9 cellular contexts compared by ENCODE assay signal in genomic region chr17:17812211-17813054, GRCh38. TPM values are rescaled to one million over a fixed set of nuclear protein-coding genes. Genes with fewer than 3 reads are reported as not detected.
DNase-seq lines count a peak whose midpoint lies in the region; ATAC-seq, FAIRE-seq and TF ChIP-seq lines count a peak whose summit lies in the region.
"Had no signal": no experiment of that assay in that cellular context is flagged by ENCODE, and none has a peak within 500 bp of the region (broad histone marks: within the 10 kb centered on the region; RNA-seq: fewer than 3 reads in every experiment).

No MANE protein-coding gene starts in this region.

- H3F3A ChIP-seq in smooth muscle cell (ENCODE audit: low read depth): peaks cover 31% of the 10 kb centered on the region

- H3K27ac Mint-ChIP-seq in H9 (no peak overlapping the region; a peak in 1 of 7 replicates), astrocyte (ENCODE audit: unreplicated experiment) (peak overlapping the region; percentile 66)
- no peak overlapping the region for H3K27ac Mint-ChIP-seq in T-helper 2 cell treated with Interferon-gamma antibody and Interleukin-4, amounts not matched to agents 5 μg/mL and 100 μg/mL, for 36 hours

- peaks cover 6% of the 10 kb centered on the region for H3K23me2 ChIP-seq in H9 (ENCODE audit: insufficient read length, low read depth, low read length, poor library complexity, severe bottlenecking)

- H3K79me1 ChIP-seq in H9 (ENCODE audit: insufficient read depth, low read depth, low read length, poor library complexity, severe bottlenecking): no peaks in the 10 kb centered on the region

- H3K27ac ChIP-seq in C4-2B (peak overlapping the region; percentile 86), H9 (ENCODE audit: insufficient read length, low read depth, low read length) (no peak overlapping the region), astrocyte (ENCODE audit: low read depth, low read length) (no peak overlapping the region), smooth muscle cell (ENCODE audit: low read depth) (peak overlapping the region; percentile 38)

- H2BK120ac ChIP-seq in H9 (ENCODE audit: low read depth, low read length, poor library complexity, severe bottlenecking): no peak overlapping the region

- H2AFZ ChIP-seq in H9 (ENCODE audit: low read length): no peak overlapping the region
- no peak overlapping the region for H2AFZ ChIP-seq in astrocyte (ENCODE audit: low read depth, low read length)
- no peak overlapping the region for H2AFZ ChIP-seq in smooth muscle cell (ENCODE audit: low read depth)

- H3K27me3 Mint-ChIP-seq in H9 (ENCODE audit: low read depth) (peaks cover 18% of the 10 kb centered on the region), astrocyte (ENCODE audit: low read depth, unreplicated experiment) (no peaks in the 10 kb centered on the region)
- no peaks in the 10 kb centered on the region for H3K27me3 Mint-ChIP-seq in T-helper 2 cell treated with Interferon-gamma antibody and Interleukin-4, amounts not matched to agents 5 μg/mL and 100 μg/mL, for 36 hours (ENCODE audit: low read depth)
- H3K27me3 Mint-ChIP-seq: IgD-negative memory B cell had no signal

- H3K4me3 ChIP-seq in astrocyte (ENCODE audit: insufficient read depth, low read depth, low read length) (no peak overlapping the region), smooth muscle cell (no peak overlapping the region)

- H3K4me3 Mint-ChIP-seq in H9 (no peak overlapping the region), astrocyte (ENCODE audit: unreplicated experiment) (no peak overlapping the region)
- H3K4me3 Mint-ChIP-seq in T-helper 2 cell treated with Interferon-gamma antibody and Interleukin-4, amounts not matched to agents 5 μg/mL and 100 μg/mL, for 36 hours: no peak overlapping the region

- H3K36me3 ChIP-seq in astrocyte (ENCODE audit: insufficient read depth, low read length) (peaks cover 3% of the 10 kb centered on the region), smooth muscle cell (ENCODE audit: low read depth) (no peaks in the 10 kb centered on the region)

- H3K79me2 ChIP-seq in H9 (ENCODE audit: insufficient read depth, low read length): no peaks in the 10 kb centered on the region
- H3K79me2 ChIP-seq in astrocyte (ENCODE audit: insufficient read depth, low read length): no peaks in the 10 kb centered on the region
- H3K79me2 ChIP-seq in smooth muscle cell (ENCODE audit: low read depth): no peaks in the 10 kb centered on the region

- H3K4me2 ChIP-seq in H9 (ENCODE audit: insufficient read depth, insufficient read length, low read length) (no peak overlapping the region), astrocyte (ENCODE audit: low read length) (no peak overlapping the region), smooth muscle cell (no peak overlapping the region)

- H3K9ac ChIP-seq in H9 (ENCODE audit: extremely low read depth, insufficient read length, low read length) (no peak overlapping the region), astrocyte (ENCODE audit: low read length) (no peak overlapping the region), smooth muscle cell (ENCODE audit: low read depth) (no peak overlapping the region)

- no peak overlapping the region for H3K4ac ChIP-seq in H9 (ENCODE audit: low read depth, low read length)

- peaks cover 17 to 25% of the 10 kb centered on the region in 2 experiments for H3K4me1 Mint-ChIP-seq in H9
- peaks cover 5% of the 10 kb centered on the region for H3K4me1 Mint-ChIP-seq in T-helper 2 cell treated with Interferon-gamma antibody and Interleukin-4, amounts not matched to agents 5 μg/mL and 100 μg/mL, for 36 hours (ENCODE audit: low read depth)
- peaks cover 16% of the 10 kb centered on the region for H3K4me1 Mint-ChIP-seq in astrocyte (ENCODE audit: low read depth, unreplicated experiment)

- H3K36me3 Mint-ChIP-seq in H9 (ENCODE audit: insufficient read depth in 1 of 3, low read depth in 3 of 3) (peaks cover 9 to 37% (median 29%) of the 10 kb centered on the region in 3 experiments), astrocyte (ENCODE audit: low read depth, unreplicated experiment) (peaks cover 4% of the 10 kb centered on the region)
- peaks cover 36% of the 10 kb centered on the region for H3K36me3 Mint-ChIP-seq in T-helper 2 cell treated with Interferon-gamma antibody and Interleukin-4, amounts not matched to agents 5 μg/mL and 100 μg/mL, for 36 hours (ENCODE audit: low read depth)

- H2BK5ac ChIP-seq in H9 (ENCODE audit: insufficient read length, low read length): no peak overlapping the region

- no peaks in the 10 kb centered on the region for H3K9me3 Mint-ChIP-seq in H9
- H3K9me3 Mint-ChIP-seq in T-helper 2 cell treated with Interferon-gamma antibody and Interleukin-4, amounts not matched to agents 5 μg/mL and 100 μg/mL, for 36 hours: no peaks in the 10 kb centered on the region
- no peaks in the 10 kb centered on the region for H3K9me3 Mint-ChIP-seq in astrocyte (ENCODE audit: unreplicated experiment)
- H3K9me3 Mint-ChIP-seq: IgD-negative memory B cell had no signal

- H3K18ac ChIP-seq in H9 (ENCODE audit: insufficient read length, low read depth, low read length): no peak overlapping the region

- H4K5ac ChIP-seq in H9 (ENCODE audit: insufficient read length, low read depth, low read length): no peak overlapping the region

- no peak overlapping the region for H3K23ac ChIP-seq in H9 (ENCODE audit: insufficient read length, low read depth, low read length)

- no peaks in the 10 kb centered on the region for H3K9me3 ChIP-seq in H9 (ENCODE audit: control insufficient read depth, low read depth, low read length)
- H3K9me3 ChIP-seq in astrocyte (ENCODE audit: insufficient read depth, low read depth, low read length): no peaks in the 10 kb centered on the region
- H3K9me3 ChIP-seq in smooth muscle cell (replicated peaks; ENCODE audit: low read depth): no peaks in the 10 kb centered on the region

- H4K20me1 ChIP-seq in H9 (ENCODE audit: control insufficient read depth, insufficient read depth, insufficient read length): no peaks in the 10 kb centered on the region
- H4K20me1 ChIP-seq in astrocyte (ENCODE audit: insufficient read depth, low read length): peaks cover 71% of the 10 kb centered on the region
- H4K20me1 ChIP-seq in smooth muscle cell (ENCODE audit: low read depth): peaks cover 34% of the 10 kb centered on the region

- H2AK5ac ChIP-seq in H9 (ENCODE audit: insufficient read length, low read length): no peak overlapping the region

- H4K91ac ChIP-seq in H9 (ENCODE audit: insufficient read length, low read depth, low read length): no peak overlapping the region

- H2BK12ac ChIP-seq in H9 (ENCODE audit: insufficient read length, low read depth, low read length): no peak overlapping the region

- no peak overlapping the region for H3K14ac ChIP-seq in H9 (ENCODE audit: insufficient read depth, low read length)

- peaks cover 8% of the 10 kb centered on the region; the same call in 1 of the 2 replicates for H3K27me3 ChIP-seq in H9 (ENCODE audit: insufficient read depth, low read length)
- H3K27me3 ChIP-seq in astrocyte (ENCODE audit: insufficient read depth, low read length): no peaks in the 10 kb centered on the region
- H3K27me3 ChIP-seq in smooth muscle cell (ENCODE audit: low read depth): no peaks in the 10 kb centered on the region

- peak; percentile 98 for TF ChIP-seq CTCF in C4-2B (conservative IDR thresholded peaks at IDR 0.05)
- peak; percentile 100 for TF ChIP-seq CTCF in H9 (conservative IDR thresholded peaks at IDR 0.05)
- TF ChIP-seq CTCF in astrocyte (IDR thresholded peaks at IDR 0.05; ENCODE audit: insufficient read depth, low read depth, low read length): peak; percentile 76
- peak; percentile 100 for TF ChIP-seq CTCF in smooth muscle cell (IDR thresholded peaks at IDR 0.05; ENCODE audit: borderline replicate concordance, insufficient read depth, poor library complexity, severe bottlenecking)

- H3K56ac ChIP-seq in H9 (ENCODE audit: insufficient read length, low read depth, low read length): no peak overlapping the region

- WGBS in H9 (ENCODE audit: extremely low coverage, insufficient read length, low lambda C conversion rate): no CpG with 5 or more reads among the region's 59 CpGs
- WGBS in smooth muscle cell (ENCODE audit: low lambda C conversion rate): 68% methylated on average over 58 of the region's 59 CpGs

- no peak overlapping the region for H3T11ph ChIP-seq in H9 (ENCODE audit: low read length)

- no peak overlapping the region for H2BK20ac ChIP-seq in H9 (ENCODE audit: low read depth, low read length, poor library complexity, severe bottlenecking)

- no peak for FAIRE-seq in astrocyte (lab: Jason Lieb, UNC)

- H3K4me1 ChIP-seq in H9 (ENCODE audit: insufficient read depth, low read length): no peaks in the 10 kb centered on the region; the same call in 1 of the 2 replicates
- peaks cover 14% of the 10 kb centered on the region for H3K4me1 ChIP-seq in astrocyte (ENCODE audit: insufficient read depth, low read length)
- peaks cover 32% of the 10 kb centered on the region for H3K4me1 ChIP-seq in smooth muscle cell (ENCODE audit: low read depth)

- DNase-seq in H9 (peak; percentile 94), astrocyte (ENCODE audit: low read depth) (no peak), hippocampal formation (lab: John Stamatoyannopoulos, UW) (peak; percentile 32 to 71), smooth muscle cell (lab: John Stamatoyannopoulos, UW; ENCODE audit: unreplicated experiment) (peak; percentile 68)
- peak; percentile 49 for DNase-seq in T-helper 2 cell treated with Interferon-gamma antibody and Interleukin-4, amounts not matched to agents 5 μg/mL and 100 μg/mL, for 36 hours (ENCODE audit: low spot score)

- ATAC-seq in HG02981 (IDR thresholded peaks at IDR 0.05; ENCODE audit: unreplicated experiment): no peak
- no peak for ATAC-seq in HG02571 (IDR thresholded peaks at IDR 0.05; ENCODE audit: unreplicated experiment)

- no peak overlapping the region for H2BK15ac ChIP-seq in H9 (ENCODE audit: low read depth, low read length)

- no peak overlapping the region for H4K8ac ChIP-seq in H9 (replicated peaks; ENCODE audit: insufficient read length, low read depth, low read length)

RNA-seq across cellular contexts. Expression of gene SREBF1, which starts 24.4 kb away (rescaled TPM):
- total RNA-seq in H9 (2021) (76.2 and 81.9 TPM in 2 replicates), astrocyte (59.2 and 65.6 TPM in 2 replicates), smooth muscle cell (23.5 and 25.9 TPM in 2 replicates)
- 45.4 and 53.5 TPM in 2 replicates for polyA plus RNA-seq in smooth muscle cell

Comparison
In these comparisons a context has a peak if more than half of its experiments do, and no peak if none do; other contexts are left out.
1. H3K27ac ChIP-seq: peak in C4-2B (single experiment) and smooth muscle cell (single experiment); none in H9 (single experiment) and astrocyte (single experiment).
2. Peak in every context shown above with its lines, with median percentiles within 50 percentile points of each other: CTCF ChIP-seq.